In the genomic region with DNA sequence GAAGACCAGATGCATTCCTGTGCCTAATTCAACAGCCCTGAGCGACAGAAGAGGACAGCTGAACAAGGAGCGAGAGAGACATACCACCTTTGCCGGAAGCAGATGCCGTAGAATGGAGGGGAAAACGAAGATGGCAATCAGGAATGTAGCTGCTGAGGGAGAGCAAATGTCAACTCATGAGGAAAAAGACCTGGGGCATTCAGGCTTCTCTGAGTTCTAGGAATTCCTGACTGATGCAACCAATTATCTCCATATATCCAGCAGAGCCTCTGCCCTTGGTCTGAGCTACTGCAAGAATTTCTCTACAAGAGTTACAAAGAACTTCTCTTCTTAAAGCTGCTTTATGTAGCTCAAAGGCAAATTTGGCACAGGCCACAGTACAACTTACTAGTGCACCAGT, we compare ENCODE assay signal across 1 cellular context.
A peak's percentile ranks its signal among the peaks of the same experiment; 100 is the strongest.
TF ChIP-seq lines count a peak whose summit lies in the region.

No MANE protein-coding gene starts in this region.

TF ChIP-seq in GM23338, 12 proteins besides CTCF, POLR2A, EP300 and RAD21 (continued from another document):
- TF ChIP-seq, protein P1, sequence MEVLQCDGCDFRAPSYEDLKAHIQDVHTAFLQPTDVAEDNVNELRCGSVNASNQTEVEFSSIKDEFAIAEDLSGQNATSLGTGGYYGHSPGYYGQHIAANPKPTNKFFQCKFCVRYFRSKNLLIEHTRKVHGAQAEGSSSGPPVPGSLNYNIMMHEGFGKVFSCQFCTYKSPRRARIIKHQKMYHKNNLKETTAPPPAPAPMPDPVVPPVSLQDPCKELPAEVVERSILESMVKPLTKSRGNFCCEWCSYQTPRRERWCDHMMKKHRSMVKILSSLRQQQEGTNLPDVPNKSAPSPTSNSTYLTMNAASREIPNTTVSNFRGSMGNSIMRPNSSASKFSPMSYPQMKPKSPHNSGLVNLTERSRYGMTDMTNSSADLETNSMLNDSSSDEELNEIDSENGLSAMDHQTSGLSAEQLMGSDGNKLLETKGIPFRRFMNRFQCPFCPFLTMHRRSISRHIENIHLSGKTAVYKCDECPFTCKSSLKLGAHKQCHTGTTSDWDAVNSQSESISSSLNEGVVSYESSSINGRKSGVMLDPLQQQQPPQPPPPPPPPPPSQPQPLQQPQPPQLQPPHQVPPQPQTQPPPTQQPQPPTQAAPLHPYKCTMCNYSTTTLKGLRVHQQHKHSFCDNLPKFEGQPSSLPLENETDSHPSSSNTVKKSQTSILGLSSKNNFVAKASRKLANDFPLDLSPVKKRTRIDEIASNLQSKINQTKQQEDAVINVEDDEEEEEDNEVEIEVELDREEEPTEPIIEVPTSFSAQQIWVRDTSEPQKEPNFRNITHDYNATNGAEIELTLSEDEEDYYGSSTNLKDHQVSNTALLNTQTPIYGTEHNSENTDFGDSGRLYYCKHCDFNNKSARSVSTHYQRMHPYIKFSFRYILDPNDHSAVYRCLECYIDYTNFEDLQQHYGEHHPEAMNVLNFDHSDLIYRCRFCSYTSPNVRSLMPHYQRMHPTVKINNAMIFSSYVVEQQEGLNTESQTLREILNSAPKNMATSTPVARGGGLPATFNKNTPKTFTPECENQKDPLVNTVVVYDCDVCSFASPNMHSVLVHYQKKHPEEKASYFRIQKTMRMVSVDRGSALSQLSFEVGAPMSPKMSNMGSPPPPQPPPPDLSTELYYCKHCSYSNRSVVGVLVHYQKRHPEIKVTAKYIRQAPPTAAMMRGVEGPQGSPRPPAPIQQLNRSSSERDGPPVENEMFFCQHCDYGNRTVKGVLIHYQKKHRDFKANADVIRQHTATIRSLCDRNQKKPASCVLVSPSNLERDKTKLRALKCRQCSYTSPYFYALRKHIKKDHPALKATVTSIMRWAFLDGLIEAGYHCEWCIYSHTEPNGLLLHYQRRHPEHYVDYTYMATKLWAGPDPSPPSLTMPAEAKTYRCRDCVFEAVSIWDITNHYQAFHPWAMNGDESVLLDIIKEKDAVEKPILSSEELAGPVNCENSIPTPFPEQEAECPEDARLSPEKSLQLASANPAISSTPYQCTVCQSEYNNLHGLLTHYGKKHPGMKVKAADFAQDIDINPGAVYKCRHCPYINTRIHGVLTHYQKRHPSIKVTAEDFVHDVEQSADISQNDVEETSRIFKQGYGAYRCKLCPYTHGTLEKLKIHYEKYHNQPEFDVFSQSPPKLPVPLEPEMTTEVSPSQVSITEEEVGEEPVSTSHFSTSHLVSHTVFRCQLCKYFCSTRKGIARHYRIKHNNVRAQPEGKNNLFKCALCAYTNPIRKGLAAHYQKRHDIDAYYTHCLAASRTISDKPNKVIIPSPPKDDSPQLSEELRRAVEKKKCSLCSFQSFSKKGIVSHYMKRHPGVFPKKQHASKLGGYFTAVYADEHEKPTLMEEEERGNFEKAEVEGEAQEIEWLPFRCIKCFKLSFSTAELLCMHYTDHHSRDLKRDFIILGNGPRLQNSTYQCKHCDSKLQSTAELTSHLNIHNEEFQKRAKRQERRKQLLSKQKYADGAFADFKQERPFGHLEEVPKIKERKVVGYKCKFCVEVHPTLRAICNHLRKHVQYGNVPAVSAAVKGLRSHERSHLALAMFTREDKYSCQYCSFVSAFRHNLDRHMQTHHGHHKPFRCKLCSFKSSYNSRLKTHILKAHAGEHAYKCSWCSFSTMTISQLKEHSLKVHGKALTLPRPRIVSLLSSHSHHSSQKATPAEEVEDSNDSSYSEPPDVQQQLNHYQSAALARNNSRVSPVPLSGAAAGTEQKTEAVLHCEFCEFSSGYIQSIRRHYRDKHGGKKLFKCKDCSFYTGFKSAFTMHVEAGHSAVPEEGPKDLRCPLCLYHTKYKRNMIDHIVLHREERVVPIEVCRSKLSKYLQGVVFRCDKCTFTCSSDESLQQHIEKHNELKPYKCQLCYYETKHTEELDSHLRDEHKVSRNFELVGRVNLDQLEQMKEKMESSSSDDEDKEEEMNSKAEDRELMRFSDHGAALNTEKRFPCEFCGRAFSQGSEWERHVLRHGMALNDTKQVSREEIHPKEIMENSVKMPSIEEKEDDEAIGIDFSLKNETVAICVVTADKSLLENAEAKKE (CRISPR knock-in tag; IDR thresholded peaks at IDR 0.05) = 0 out of 2 replicates have a peak, but pooled peaks have one; percentile 42
- TF ChIP-seq, protein P2, sequence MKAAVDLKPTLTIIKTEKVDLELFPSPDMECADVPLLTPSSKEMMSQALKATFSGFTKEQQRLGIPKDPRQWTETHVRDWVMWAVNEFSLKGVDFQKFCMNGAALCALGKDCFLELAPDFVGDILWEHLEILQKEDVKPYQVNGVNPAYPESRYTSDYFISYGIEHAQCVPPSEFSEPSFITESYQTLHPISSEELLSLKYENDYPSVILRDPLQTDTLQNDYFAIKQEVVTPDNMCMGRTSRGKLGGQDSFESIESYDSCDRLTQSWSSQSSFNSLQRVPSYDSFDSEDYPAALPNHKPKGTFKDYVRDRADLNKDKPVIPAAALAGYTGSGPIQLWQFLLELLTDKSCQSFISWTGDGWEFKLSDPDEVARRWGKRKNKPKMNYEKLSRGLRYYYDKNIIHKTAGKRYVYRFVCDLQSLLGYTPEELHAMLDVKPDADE (IDR thresholded peaks at IDR 0.05) = no peak
- TF ChIP-seq EZH2 (IDR thresholded peaks at IDR 0.05; ENCODE audit: low read depth, unreplicated experiment) = no peak
- TF ChIP-seq EZH2phosphoT487 (IDR thresholded peaks at IDR 0.05; ENCODE audit: unreplicated experiment) = no peak
